Comparison of ENCODE assay signal across 24 cellular contexts in the genomic region with DNA sequence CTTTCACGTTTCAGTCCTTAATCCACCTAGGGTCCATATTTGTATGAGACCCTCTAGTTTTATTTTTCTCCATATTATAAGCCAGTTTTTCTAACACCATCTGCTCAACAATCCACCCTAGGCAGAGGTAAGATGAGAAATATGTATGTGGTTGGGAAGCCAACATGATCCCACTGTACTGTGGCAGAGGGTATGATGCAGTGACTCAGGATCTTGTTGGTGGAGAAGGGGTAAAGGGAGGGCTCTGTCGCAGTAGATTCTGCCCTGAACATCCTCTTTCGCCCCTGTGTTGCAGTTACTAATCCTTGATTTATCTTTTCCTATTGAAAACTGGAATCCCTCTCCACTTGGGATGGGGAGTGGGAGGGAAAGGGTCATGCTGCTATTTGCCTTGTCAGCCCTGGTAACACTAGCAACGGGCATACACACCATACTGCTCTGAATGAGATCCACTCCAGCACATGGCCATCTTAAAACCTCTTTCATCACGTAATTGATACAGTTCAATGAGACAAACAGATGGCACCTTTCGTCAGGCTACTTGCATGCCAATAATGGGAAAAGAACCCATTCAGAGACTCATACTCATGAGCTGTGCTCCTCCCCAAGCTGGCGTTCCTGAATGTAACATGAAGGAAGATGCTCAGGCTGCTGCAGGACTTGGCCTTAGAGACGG.
DNase-seq lines count a peak whose midpoint lies in the region; TF ChIP-seq lines count a peak whose summit lies in the region.
"Had no signal": no experiment of that assay in that cellular context is flagged by ENCODE, and none has a peak within 500 bp of the region (broad histone marks: within the 10 kb centered on the region; RNA-seq: fewer than 3 reads in every experiment).

No MANE protein-coding gene starts in this region.

- no peak overlapping the region for H2BK120ac ChIP-seq in mesenchymal stem cell (ENCODE audit: low read depth, low read length)

- H3K9me2 ChIP-seq in PC-9 (ENCODE audit: insufficient read depth): no peaks in the 10 kb centered on the region

- H4K8ac ChIP-seq in mesenchymal stem cell (ENCODE audit: low read length): peak overlapping the region; percentile 46

- peaks cover 20% of the 10 kb centered on the region for H3F3A ChIP-seq in PC-9 (ENCODE audit: insufficient read depth, low read depth)

- H3K9me3 ChIP-seq in PC-9 (ENCODE audit: insufficient read depth, low read depth): no peaks in the 10 kb centered on the region
- no peaks in the 10 kb centered on the region for H3K9me3 ChIP-seq in mesenchymal stem cell (ENCODE audit: control insufficient read depth, low read length)
- H3K9me3 ChIP-seq: gastrocnemius medialis, left lung had no signal

- no peak overlapping the region for H3K4ac ChIP-seq in mesenchymal stem cell (ENCODE audit: low read depth in 1 of 2, low read length in 2 of 2)

- H3K36me3 ChIP-seq in PC-9 (ENCODE audit: low read depth) (peaks cover 25% of the 10 kb centered on the region), mesenchymal stem cell (ENCODE audit: control insufficient read depth in 1 of 2, insufficient read depth in 2 of 2, low read depth in 1 of 2, low read length in 2 of 2) (no peaks in the 10 kb centered on the region)
- H3K36me3 ChIP-seq: gastrocnemius medialis, left lung, WERI-Rb-1 had no signal

- no TSS peak for BruUV-seq in PC-9 (replicated peaks; lab: Mats Ljungman, UMichigan)

- DNase-seq in EL (peak; percentile 67), HCEC 1CT (peak; percentile 52), PC-9 (no peak), mesenchymal stem cell (no peak), T-helper 1 cell (no peak), NK-92 (lab: John Stamatoyannopoulos, UW; ENCODE audit: unreplicated experiment) (no peak)
- DNase-seq in activated naive CD4-positive, alpha-beta T cell (lab: John Stamatoyannopoulos, UW): no peak
- no peak for DNase-seq in effector CD4-positive, alpha-beta T cell
- DNase-seq: activated CD4-positive, alpha-beta T cell treated with anti-CD3 and anti-CD28 coated beads for 48 hours; activated CD8-positive, alpha-beta memory T cell treated with anti-CD3 and anti-CD28 coated beads for 24 hours; activated effector memory CD4-positive, alpha-beta T cell treated with Interleukin-2 at 50 U/mL for 16 hours; gastrocnemius medialis; hippocampal formation; IMR-90; left lung; naive thymus-derived CD4-positive, alpha-beta T cell; NCI-H2107; NCI-H69; nucleus accumbens; SHP77; stimulated activated naive CD8-positive, alpha-beta T cell treated with anti-CD3 and anti-CD28 coated beads, Interleukin-15, Interleukin-2, amounts not matched to agents 100 U/mL and 50 U/mL, for 24 hours; T-helper 9 cell; WERI-Rb-1 had no signal

- H2AFZ ChIP-seq in PC-9: no peak overlapping the region
- no peak overlapping the region for H2AFZ ChIP-seq in mesenchymal stem cell (ENCODE audit: low read depth, low read length)
- H2AFZ ChIP-seq: GM23248 had no signal

- H3K4me3 ChIP-seq in PC-9: no peak overlapping the region
- peak overlapping the region in 1 of 2 experiments; percentile 4 for H3K4me3 ChIP-seq in mesenchymal stem cell (ENCODE audit: insufficient read depth in 1 of 2, low read depth in 1 of 2, low read length in 2 of 2)
- H3K4me3 ChIP-seq: gastrocnemius medialis, GM23248, left lung had no signal

- peaks cover 15% of the 10 kb centered on the region for H3K79me1 ChIP-seq in mesenchymal stem cell (replicated peaks; ENCODE audit: low read length, poor library complexity, severe bottlenecking)

- H3K27me3 ChIP-seq in PC-9 (ENCODE audit: insufficient read depth, low read depth) (no peaks in the 10 kb centered on the region), mesenchymal stem cell (ENCODE audit: control insufficient read depth in 1 of 2, insufficient read depth in 1 of 2, low read length in 2 of 2) (no peaks in the 10 kb centered on the region)
- H3K27me3 ChIP-seq: gastrocnemius medialis, left lung had no signal

- WGBS in mesenchymal stem cell: 90% methylated on average over 7 of the region's 8 CpGs

- CTCF ChIA-PET in PC-9 (lab: Charles Lee): no interaction called here

- no peak overlapping the region for H2BK15ac ChIP-seq in mesenchymal stem cell (ENCODE audit: low read depth, poor library complexity, severe bottlenecking)

- H3K23ac ChIP-seq in mesenchymal stem cell (ENCODE audit: low read length in 2 of 2): no peak overlapping the region

- TF ChIP-seq CTCF in PC-9 (conservative IDR thresholded peaks at IDR 0.05): no peak

- peak overlapping the region; percentile 24 for H3K4me2 ChIP-seq in PC-9
- H3K4me2 ChIP-seq in mesenchymal stem cell (ENCODE audit: low read length, poor library complexity, severe bottlenecking): no peak overlapping the region

- H3K14ac ChIP-seq in mesenchymal stem cell (ENCODE audit: low read length in 2 of 2): no peak overlapping the region

- peaks cover 93% of the 10 kb centered on the region for H3K79me2 ChIP-seq in PC-9 (ENCODE audit: low read depth)

- no peak overlapping the region for H2AK5ac ChIP-seq in mesenchymal stem cell (ENCODE audit: low read length, severe bottlenecking)

- H3K9ac ChIP-seq in mesenchymal stem cell (ENCODE audit: low read length): no peak overlapping the region
- H3K9ac ChIP-seq: GM23248 had no signal

- H4K91ac ChIP-seq in mesenchymal stem cell (ENCODE audit: low read length): peak overlapping the region; percentile 3

- H3K18ac ChIP-seq in mesenchymal stem cell (ENCODE audit: low read depth in 1 of 2, low read length in 2 of 2): no peak overlapping the region

- H3K4me1 ChIP-seq in PC-9 (replicated peaks; ENCODE audit: insufficient read depth): peaks cover 24% of the 10 kb centered on the region
- peaks cover 5% of the 10 kb centered on the region for H3K4me1 ChIP-seq in mesenchymal stem cell (ENCODE audit: control insufficient read depth, insufficient read depth, low read depth, low read length)
- H3K4me1 ChIP-seq: gastrocnemius medialis, left lung had no signal

- no peaks in the 10 kb centered on the region for H4K20me1 ChIP-seq in PC-9 (ENCODE audit: insufficient read depth)

- intact Hi-C loops in PC-9 (cut with micrococcal nuclease; ENCODE audit: unreplicated experiment): loop anchor here (5.0 kb wide), 1 partner anchor 64 kb away; a partner anchor contains a TSS

- no peak overlapping the region for H2BK5ac ChIP-seq in mesenchymal stem cell (ENCODE audit: low read depth, low read length, poor library complexity, severe bottlenecking)

- H2BK12ac ChIP-seq in mesenchymal stem cell (ENCODE audit: low read length in 2 of 2): no peak overlapping the region

- H3K27ac ChIP-seq in PC-9 (peak overlapping the region; percentile 52), mesenchymal stem cell (ENCODE audit: low read length, poor library complexity, severe bottlenecking) (no peak overlapping the region)
- H3K27ac ChIP-seq: left lung, WERI-Rb-1 had no signal

- POLR2A ChIA-PET in PC-9 (lab: Charles Lee; ENCODE audit: unreplicated experiment): no interaction called here

Comparison
In these comparisons a context has a peak if more than half of its experiments do, and no peak if none do; other contexts are left out.
1. DNase-seq: peak in EL (single experiment) and HCEC 1CT (single experiment); none in PC-9 (0 of 2), mesenchymal stem cell (single experiment), activated naive CD4-positive, alpha-beta T cell (0 of 4), T-helper 1 cell (0 of 5), effector CD4-positive, alpha-beta T cell (single experiment) and NK-92 (single experiment).